1 cellular context compared by ENCODE assay signal in genomic region chr16:74921051-74921450, GRCh38.
TF ChIP-seq lines count a peak whose summit lies in the region.

No MANE protein-coding gene starts in this region.

TF ChIP-seq in HepG2, 621 proteins besides CTCF, POLR2A, EP300 and RAD21 (continued from another document):
- TF ChIP-seq, protein P1, sequence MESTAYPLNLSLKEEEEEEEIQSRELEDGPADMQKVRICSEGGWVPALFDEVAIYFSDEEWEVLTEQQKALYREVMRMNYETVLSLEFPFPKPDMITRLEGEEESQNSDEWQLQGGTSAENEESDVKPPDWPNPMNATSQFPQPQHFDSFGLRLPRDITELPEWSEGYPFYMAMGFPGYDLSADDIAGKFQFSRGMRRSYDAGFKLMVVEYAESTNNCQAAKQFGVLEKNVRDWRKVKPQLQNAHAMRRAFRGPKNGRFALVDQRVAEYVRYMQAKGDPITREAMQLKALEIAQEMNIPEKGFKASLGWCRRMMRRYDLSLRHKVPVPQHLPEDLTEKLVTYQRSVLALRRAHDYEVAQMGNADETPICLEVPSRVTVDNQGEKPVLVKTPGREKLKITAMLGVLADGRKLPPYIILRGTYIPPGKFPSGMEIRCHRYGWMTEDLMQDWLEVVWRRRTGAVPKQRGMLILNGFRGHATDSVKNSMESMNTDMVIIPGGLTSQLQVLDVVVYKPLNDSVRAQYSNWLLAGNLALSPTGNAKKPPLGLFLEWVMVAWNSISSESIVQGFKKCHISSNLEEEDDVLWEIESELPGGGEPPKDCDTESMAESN (CRISPR knock-in tag; conservative IDR thresholded peaks at IDR 0.05), result no peak
- no peak for TF ChIP-seq HOXD1 (CRISPR knock-in tag; IDR thresholded peaks at IDR 0.05)
TF ChIP-seq in HepG2: peak in this region for 5.
